7 cellular contexts compared by ENCODE assay signal in the genomic region with DNA sequence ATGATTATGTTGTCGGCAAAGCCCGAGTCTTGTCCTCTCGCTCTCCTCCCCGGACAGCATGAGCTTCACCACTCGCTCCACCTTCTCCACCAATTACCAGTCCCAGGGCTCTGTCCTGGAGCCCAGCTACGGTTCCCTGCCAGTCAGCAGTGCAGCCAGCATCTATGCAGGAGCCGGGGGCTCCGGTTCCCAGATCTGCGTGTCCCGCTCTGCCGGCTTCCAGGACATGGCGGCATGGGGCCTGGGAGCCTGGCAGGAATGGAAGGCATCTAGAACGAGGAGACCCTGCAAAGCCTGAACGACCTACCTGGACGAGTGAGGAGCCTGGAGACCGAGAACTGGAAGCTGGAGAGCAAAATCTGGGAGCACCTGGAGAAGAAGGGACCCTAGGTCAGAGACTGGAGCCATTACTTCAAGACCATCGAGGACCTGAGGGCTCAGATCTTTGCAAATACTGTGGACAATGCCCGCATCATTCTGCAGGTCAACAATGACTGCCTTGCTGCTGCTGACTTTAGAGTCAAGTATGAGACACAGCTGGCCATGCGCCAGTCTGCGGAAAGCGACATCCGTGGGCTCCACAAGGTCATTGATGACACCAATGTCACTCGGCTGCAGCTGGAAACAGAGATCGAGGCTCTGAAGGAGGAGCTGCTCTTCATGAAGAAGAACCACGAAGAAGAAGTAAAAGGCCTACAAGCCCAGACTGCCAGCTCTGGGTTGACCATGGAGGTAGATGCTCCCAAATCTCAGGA.
"Had no signal": no experiment of that assay in that cellular context is flagged by ENCODE, and none has a peak within 500 bp of the region (broad histone marks: within the 10 kb centered on the region; RNA-seq: fewer than 3 reads in every experiment).

No MANE protein-coding gene starts in this region.

- H3K27ac ChIP-seq: HL-60 had no signal

- H3K4me1 Mint-ChIP-seq: IgD-negative memory B cell had no signal

- DNase-seq: IMR-90, KBM-7, KG1 had no signal

- H3K4me3 Mint-ChIP-seq: IgD-negative memory B cell had no signal

- H3K36me3 Mint-ChIP-seq: IgD-negative memory B cell had no signal

- H3K27ac Mint-ChIP-seq: IgD-negative memory B cell had no signal

- H3K4me3 ChIP-seq: K562 had no signal

- ATAC-seq: HepG2, K562 had no signal
